Comparison of ENCODE assay signal across 28 cellular contexts in the genomic region with DNA sequence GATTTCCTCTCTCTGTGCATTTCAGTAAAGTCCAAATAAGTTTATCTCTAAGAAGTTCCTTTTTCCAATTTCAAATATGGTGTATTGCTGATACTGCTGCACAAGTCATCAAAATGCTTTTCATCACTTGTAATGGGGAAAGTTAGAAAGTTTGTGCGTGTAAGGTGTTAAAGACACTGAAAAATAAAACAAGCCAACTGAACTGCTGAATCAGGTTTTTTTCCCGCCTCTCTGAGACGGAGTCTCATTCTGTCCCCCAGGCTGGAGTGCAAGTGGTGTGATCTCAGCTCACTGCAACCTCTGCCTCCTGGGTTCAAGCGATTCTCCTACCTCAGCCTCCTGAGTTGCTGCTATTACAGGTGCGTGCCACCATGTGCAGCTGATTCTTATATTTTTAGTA.
"Had no signal": no experiment of that assay in that cellular context is flagged by ENCODE, and none has a peak within 500 bp of the region (broad histone marks: within the 10 kb centered on the region; RNA-seq: fewer than 3 reads in every experiment).

No MANE protein-coding gene starts in this region.

- H3K36me3 ChIP-seq: neutrophil, spleen, stomach, thoracic aorta, thyroid gland, tibial nerve, upper lobe of left lung, vagina had no signal

- H3K4me1 ChIP-seq: parathyroid adenoma, psoas muscle, spleen, stomach, upper lobe of left lung, vagina had no signal

- H3K4me3 ChIP-seq: psoas muscle, skin epidermis, smooth muscle cell, spleen, stomach, thoracic aorta, thyroid gland, tibial nerve, upper lobe of left lung, vagina had no signal

- H3K9ac ChIP-seq: parathyroid adenoma had no signal

- FAIRE-seq: urothelium cell line had no signal

- H3K79me2 ChIP-seq: parathyroid adenoma had no signal

- H3K27me3 ChIP-seq: neutrophil, spleen, stomach, thyroid gland, tibial nerve, upper lobe of left lung, vagina had no signal

- H3K27ac ChIP-seq: neutrophil, parathyroid adenoma, psoas muscle, skin epidermis, spleen, stomach, thoracic aorta, thyroid gland, tibial nerve, upper lobe of left lung, vagina had no signal

- DNase-seq: naive B cell; naive thymus-derived CD8-positive, alpha-beta T cell; nephron progenitor cell; nucleus accumbens; posterior cingulate gyrus; psoas muscle; right cardiac atrium; spleen; stimulated activated CD4-positive, alpha-beta T cell treated with anti-CD3 and anti-CD28 coated beads, Interleukin-12 subunit alpha, Interleukin-12 subunit beta, amount 100 ng/mL, for 4 hours; stimulated activated CD4-positive, alpha-beta T cell treated with anti-CD3 and anti-CD28 coated beads, Interleukin-1b, Interleukin-23, amount 100 ng/mL, for 48 hours; stimulated activated CD4-positive, alpha-beta T cell treated with anti-CD3 and anti-CD28 coated beads, Interleukin-4, amount 100 ng/mL, for 24 hours; stimulated activated naive B cell treated with anti-CD40 and anti-IgM and Interleukin-4, amounts not matched to agents 10 μg/mL and 1 μg/mL and 100 μg/mL, for 72 hours; stimulated activated naive CD4-positive, alpha-beta T cell treated with Interleukin-2 at 50 U/mL for 16 hours; stomach; thyroid gland; trophoblast cell; upper lobe of left lung had no signal

- H2AFZ ChIP-seq: parathyroid adenoma had no signal

- ATAC-seq: naive thymus-derived CD8-positive, alpha-beta T cell; natural killer cell treated with Interleukin-12 subunit alpha and Interleukin-12 subunit beta and Interleukin-15 and Interleukin-18, amount 100 ng/mL, for 72 hours; psoas muscle; right cardiac atrium; sciatic nerve; stimulated activated effector memory CD8-positive, alpha-beta T cell treated with anti-CD3 and anti-CD28 coated beads, Interleukin-12 subunit alpha, Interleukin-12 subunit beta, amount 100 ng/mL, for 72 hours; stimulated activated naive B cell treated with anti-CD40 and anti-IgM and Interleukin-4, amounts not matched to agents 10 μg/mL and 1 μg/mL and 100 μg/mL, for 72 hours had no signal

- H3K9me3 ChIP-seq: neutrophil, psoas muscle, thoracic aorta, thyroid gland, tibial nerve, upper lobe of left lung, vagina had no signal

- H3K4me2 ChIP-seq: smooth muscle cell had no signal
